8 cellular contexts compared by ENCODE assay signal in genomic region chr5:52788505-52788821, GRCh38. TPM values are rescaled to one million over a fixed set of nuclear protein-coding genes. Genes with fewer than 3 reads are reported as not detected.
A peak's percentile ranks its signal among the peaks of the same experiment; 100 is the strongest.
DNase-seq lines count a peak whose midpoint lies in the region; ATAC-seq, FAIRE-seq and TF ChIP-seq lines count a peak whose summit lies in the region.

No MANE protein-coding gene starts in this region.

- no TSS peak for BruUV-seq in GM12878 (replicated peaks; lab: Mats Ljungman, UMichigan)

- H3K27ac ChIP-seq in GM12878 (ENCODE audit: control insufficient read depth, insufficient read depth) (no peak overlapping the region), right lobe of liver (peak overlapping the region; percentile 88 to 95 (median 92)), thyroid gland (peak overlapping the region; percentile 82 to 94 (median 91))

- H2AFZ ChIP-seq in GM12878 (ENCODE audit: control insufficient read depth, low read depth, low read length): no peak overlapping the region

- H3K4me2 ChIP-seq in GM12878 (ENCODE audit: control insufficient read depth, insufficient read depth): peak overlapping the region; percentile 96

- SMC1A ChIA-PET in GM12878 (lab: Charles Lee; ENCODE audit: uncharacterized antibody, unreplicated experiment): interaction anchor here (0.8 to 3.5 kb wide), 3 partner anchors 10 to 13 kb away, joined by 3 to 9 read pairs (median 4); no protein-coding TSS in a partner anchor

- intact Hi-C loops in GM12878 (cut with micrococcal nuclease; ENCODE audit: unreplicated experiment): loop anchor here (5.0 kb wide), 1 partner anchor 309 kb away; no protein-coding TSS in a partner anchor
- intact Hi-C loops in right lobe of liver (cut with DNase I): loop anchor here (10.0 kb wide), 2 partner anchors 106 to 126 kb away; no protein-coding TSS in a partner anchor
- intact Hi-C loops in thyroid gland (cut with DNase I): loop anchor here (2.0 to 10.0 kb wide), 2 partner anchors 76 to 128 kb away; no protein-coding TSS in a partner anchor

- RAD21 ChIA-PET in GM12878 (lab: Charles Lee; ENCODE audit: unreplicated experiment): interaction anchor here (1.0 kb wide), 1 partner anchor 11 kb away, joined by 6 read pairs; no protein-coding TSS in a partner anchor

- no peak for TF ChIP-seq CTCF in GM12878 (IDR thresholded peaks at IDR 0.05 in 2 of 3, conservative IDR thresholded peaks at IDR 0.05 in 1 of 3; ENCODE audit: control insufficient read depth in 2 of 3, extremely low read depth in 1 of 3, insufficient read depth in 1 of 3, low read depth in 3 of 3, low read length in 3 of 3)
- no peak for TF ChIP-seq CTCF in right lobe of liver (IDR thresholded peaks at IDR 0.05)
- TF ChIP-seq CTCF in thyroid gland (IDR thresholded peaks at IDR 0.05): no peak

- peaks cover 7 to 11% of the 10 kb centered on the region in 2 experiments; a peak in 3 of 4 replicates for H3K27me3 ChIP-seq in GM12878 (replicated peaks in 1 of 2; ENCODE audit: control insufficient read depth in 2 of 2, insufficient read depth in 2 of 2, low read length in 1 of 2)
- H3K27me3 ChIP-seq in right lobe of liver: no peaks in the 10 kb centered on the region
- no peaks in the 10 kb centered on the region for H3K27me3 ChIP-seq in thyroid gland

- in situ Hi-C loops in GM12878 (cut with MboI): no loop called here

- WGBS in GM12878 (ENCODE audit: insufficient coverage, insufficient replicate concordance, low lambda C conversion rate, missing lambda C conversion rate): 29% methylated on average over 6 of the region's 7 CpGs
- 1% methylated on average over 7 of the region's 7 CpGs for WGBS in right lobe of liver (ENCODE audit: insufficient coverage, low coverage, low lambda C conversion rate, missing lambda C conversion rate)
- 4 to 7% methylated on average over 7 of the region's 7 CpGs for WGBS in thyroid gland, 2 donors

- no peak for TF ChIP-seq RAD21 in GM12878 (IDR thresholded peaks at IDR 0.05; ENCODE audit: insufficient read depth, low read depth, low read length)

- TF ChIP-seq EP300 in GM12878 (IDR thresholded peaks at IDR 0.05; ENCODE audit: borderline replicate concordance in 1 of 2, control insufficient read depth in 1 of 2, low read depth in 2 of 2, low read length in 2 of 2): no peak

- H3K4me3 ChIP-seq in GM12878 (peak overlapping the region; percentile 76; the same call in 1 of the 2 replicates), right lobe of liver (peak overlapping the region; percentile 58 to 67 (median 65)), thyroid gland (replicated peaks in 1 of 3) (peak overlapping the region; percentile 42 to 78 (median 66))

- peaks cover 19% of the 10 kb centered on the region for H3K4me1 Mint-ChIP-seq in activated CD4-positive, alpha-beta T cell treated with anti-CD3 and anti-CD28 coated beads, Interleukin-2, amount 10 ng/mL, durations not matched to agents 7 days and 5 days

- H3K9me3 ChIP-seq in GM12878 (replicated peaks; ENCODE audit: control insufficient read depth, insufficient read depth, low read length): no peaks in the 10 kb centered on the region
- H3K9me3 ChIP-seq in right lobe of liver: no peaks in the 10 kb centered on the region
- H3K9me3 ChIP-seq in thyroid gland: no peaks in the 10 kb centered on the region

- no peak overlapping the region for H3K27ac Mint-ChIP-seq in activated CD4-positive, alpha-beta T cell treated with anti-CD3 and anti-CD28 coated beads, Interleukin-2, amount 10 ng/mL, durations not matched to agents 7 days and 5 days

- H3K9me3 Mint-ChIP-seq in activated CD4-positive, alpha-beta T cell treated with anti-CD3 and anti-CD28 coated beads, Interleukin-2, amount 10 ng/mL, durations not matched to agents 7 days and 5 days: no peaks in the 10 kb centered on the region

- H3K79me2 ChIP-seq in GM12878 (ENCODE audit: control insufficient read depth, insufficient read depth, low read length): no peaks in the 10 kb centered on the region

- ATAC-seq in GM12878 (no peak), right lobe of liver (no peak), HG02642 (IDR thresholded peaks at IDR 0.05; ENCODE audit: poor library complexity, unreplicated experiment) (no peak)

- H3K36me3 ChIP-seq in GM12878 (ENCODE audit: control insufficient read depth in 2 of 2, insufficient read depth in 2 of 2, low read length in 1 of 2) (no peaks in the 10 kb centered on the region), right lobe of liver (no peaks in the 10 kb centered on the region), thyroid gland (no peaks in the 10 kb centered on the region)

- no peak overlapping the region for H3K9ac ChIP-seq in GM12878 (ENCODE audit: control insufficient read depth, insufficient read depth, low read length)

- no peaks in the 10 kb centered on the region for H4K20me1 ChIP-seq in GM12878 (ENCODE audit: control insufficient read depth, insufficient read depth)

- CTCF ChIA-PET in activated CD4-positive, alpha-beta T cell treated with anti-CD3 and anti-CD28 coated beads, Interleukin-2, amount 10 ng/mL, durations not matched to agents 7 days and 5 days (lab: Charles Lee): interaction anchor here (2.1 kb wide), 1 partner anchor 11 kb away, joined by 8 read pairs; no protein-coding TSS in a partner anchor
- CTCF ChIA-PET in GM12878 (lab: Yijun Ruan, JAX): interaction anchor here (0.6 to 1.7 kb wide), 3 partner anchors 34 to 129 kb away, joined by 3 to 5 read pairs (median 3); no protein-coding TSS in a partner anchor

- DNase-seq in activated CD4-positive, alpha-beta T cell treated with anti-CD3 and anti-CD28 coated beads, Interleukin-2, amount 10 ng/mL, durations not matched to agents 7 days and 5 days: no peak
- DNase-seq in activated CD4-positive, alpha-beta T cell treated with anti-CD3 and anti-CD28 coated beads for 48 hours: no peak
- no peak for DNase-seq in GM12878 (ENCODE audit: low read depth, low spot score)
- no peak for DNase-seq in right lobe of liver
- no peak for DNase-seq in thyroid gland
- no peak for DNase-seq in cortex of kidney (lab: John Stamatoyannopoulos, UW)
- no peak for DNase-seq in NCI-H187 (lab: John Stamatoyannopoulos, UW)

- no peak for FAIRE-seq in GM12878 (lab: Jason Lieb, UNC)

- peak overlapping the region; percentile 81 for H3K4me3 Mint-ChIP-seq in activated CD4-positive, alpha-beta T cell treated with anti-CD3 and anti-CD28 coated beads, Interleukin-2, amount 10 ng/mL, durations not matched to agents 7 days and 5 days

- H3K27me3 Mint-ChIP-seq in activated CD4-positive, alpha-beta T cell treated with anti-CD3 and anti-CD28 coated beads, Interleukin-2, amount 10 ng/mL, durations not matched to agents 7 days and 5 days: peaks cover 30% of the 10 kb centered on the region

- POLR2A ChIA-PET in activated CD4-positive, alpha-beta T cell treated with anti-CD3 and anti-CD28 coated beads, Interleukin-2, amount 10 ng/mL, durations not matched to agents 7 days and 5 days (lab: Charles Lee): no interaction called here
- POLR2A ChIA-PET in GM12878 (lab: Charles Lee): interaction anchor here (2.1 kb wide), 1 partner anchor 11 kb away, joined by 8 read pairs; no protein-coding TSS in a partner anchor

- peaks cover 3% of the 10 kb centered on the region for H3K36me3 Mint-ChIP-seq in activated CD4-positive, alpha-beta T cell treated with anti-CD3 and anti-CD28 coated beads, Interleukin-2, amount 10 ng/mL, durations not matched to agents 7 days and 5 days (ENCODE audit: low read depth)

- H3K4me1 ChIP-seq in GM12878 (ENCODE audit: control insufficient read depth, insufficient read depth, low read length) (no peaks in the 10 kb centered on the region; the same call in 1 of the 2 replicates), right lobe of liver (peaks cover 0 to 44% (median 15%) of the 10 kb centered on the region in 4 donors), thyroid gland (peaks cover 3 to 8% of the 10 kb centered on the region in 2 donors)

- TF ChIP-seq POLR2A in GM12878 (IDR thresholded peaks at IDR 0.05; ENCODE audit: low read depth, low read length) (no peak), right lobe of liver (IDR thresholded peaks at IDR 0.05) (no peak), thyroid gland (IDR thresholded peaks at IDR 0.05) (no peak)

RNA-seq across cellular contexts. Expression of gene ITGA1, which starts 0.7 kb away (rescaled TPM):
- 1 to 10 TPM; 2.6 to 3.2 TPM for total RNA-seq in activated CD4-positive, alpha-beta T cell treated with anti-CD3 and anti-CD28 coated beads, Interleukin-2, amount 10 ng/mL, durations not matched to agents 7 days and 5 days
- total RNA-seq in GM12878 (2013; cell fraction: nucleolus; rRNA removed): 1.2 and 1.4 TPM in 2 replicates
- 0.11 and 0.44 TPM in 2 replicates for total RNA-seq in GM12878 (2014; rRNA removed)
- total RNA-seq in GM12878 (2014; rRNA removed; fragmentation: Illumina TruSeq; extraction: Trizol): 0.22 and 0.37 TPM in 2 replicates
- total RNA-seq in GM12878 (2021): 0.26 and 0.40 TPM in 2 replicates
- polyA plus RNA-seq in GM12878 (2011; ENCODE audit: low read depth): 0.29 TPM
- polyA plus RNA-seq in GM12878 (2011; rRNA removed): 0.43 and 0.46 TPM in 2 replicates
- 0.08 and 0.16 TPM in 2 replicates for polyA plus RNA-seq in GM12878 (2011; cell fraction: cytosol; rRNA removed)
- polyA plus RNA-seq in GM12878 (2011; cell fraction: nucleus; rRNA removed): 0.61 and 0.78 TPM in 2 replicates
- 0.43 and 0.44 TPM in 2 replicates for polyA plus RNA-seq in GM12878 (2012)
- polyA plus RNA-seq in GM12878 (2014; fragmentation: Illumina TruSeq; extraction: Trizol): 0.08 and 0.28 TPM in 2 replicates
- under 1 TPM; 0.02 to 0.04 TPM for polyA plus RNA-seq in GM12878 (2014; fragmentation: Nextera tagmentation; extraction: Ambion mirVana)
- polyA plus RNA-seq in GM12878 (2014; rRNA removed): 0.03 and 0.05 TPM in 2 replicates
- under 1 TPM; 0.16 to 0.56 TPM for polyA plus RNA-seq in GM12878 (2016; fragmentation: Nextera tagmentation; extraction: Ambion mirVana)
- 1.0 and 1.7 TPM in 2 replicates for polyA minus RNA-seq in GM12878 (2011; rRNA and poly(A)+ RNA removed)
- polyA minus RNA-seq in GM12878 (2011; cell fraction: cytosol; rRNA and poly(A)+ RNA removed): 0.52 and 0.80 TPM in 2 replicates
- 0.60 and 1.7 TPM in 2 replicates for polyA minus RNA-seq in GM12878 (2011; cell fraction: nucleus; rRNA and poly(A)+ RNA removed)
- 100 to 1,000 TPM in 1 of 6 experiments, 10 to 100 TPM in 5; 66.5 to 116 (median 82.1) TPM for total RNA-seq in right lobe of liver
- 10 to 100 TPM; 38.7 to 85.9 (median 52.6) TPM for total RNA-seq in thyroid gland

RNA-seq across cellular contexts. Expression of gene PELO, which starts 0.7 kb away (rescaled TPM):
- 1 to 10 TPM; 7.8 to 9.3 TPM for total RNA-seq in activated CD4-positive, alpha-beta T cell treated with anti-CD3 and anti-CD28 coated beads, Interleukin-2, amount 10 ng/mL, durations not matched to agents 7 days and 5 days
- 9.8 and 9.9 TPM in 2 replicates for total RNA-seq in GM12878 (2013; cell fraction: nucleolus; rRNA removed)
- total RNA-seq in GM12878 (2014; rRNA removed): 9.4 and 9.9 TPM in 2 replicates
- 7.6 and 8.3 TPM in 2 replicates for total RNA-seq in GM12878 (2014; rRNA removed; fragmentation: Illumina TruSeq; extraction: Trizol)
- 7.7 and 9.8 TPM in 2 replicates for total RNA-seq in GM12878 (2021)
- polyA plus RNA-seq in GM12878 (2011; ENCODE audit: low read depth): 2.4 TPM
- 11.9 TPM in 2 replicates for polyA plus RNA-seq in GM12878 (2011; rRNA removed)
- polyA plus RNA-seq in GM12878 (2011; cell fraction: cytosol; rRNA removed): 10.6 and 11.6 TPM in 2 replicates
- polyA plus RNA-seq in GM12878 (2011; cell fraction: nucleus; rRNA removed): 7.3 and 8.9 TPM in 2 replicates
- 4.6 and 6.9 TPM in 2 replicates for polyA plus RNA-seq in GM12878 (2012)
- 5.0 and 5.6 TPM in 2 replicates for polyA plus RNA-seq in GM12878 (2014; fragmentation: Illumina TruSeq; extraction: Trizol)
- 1 to 10 TPM; 6.0 to 6.3 TPM for polyA plus RNA-seq in GM12878 (2014; fragmentation: Nextera tagmentation; extraction: Ambion mirVana)
- polyA plus RNA-seq in GM12878 (2014; rRNA removed): 7.3 and 7.8 TPM in 2 replicates
- 10 to 100 TPM in 1 of 2 experiments, 1 to 10 TPM in 1; 9.1 to 11.1 TPM for polyA plus RNA-seq in GM12878 (2016; fragmentation: Nextera tagmentation; extraction: Ambion mirVana)
- polyA minus RNA-seq in GM12878 (2011; rRNA and poly(A)+ RNA removed): 13.5 and 17.6 TPM in 2 replicates
- 5.3 and 6.5 TPM in 2 replicates for polyA minus RNA-seq in GM12878 (2011; cell fraction: cytosol; rRNA and poly(A)+ RNA removed)
- polyA minus RNA-seq in GM12878 (2011; cell fraction: nucleus; rRNA and poly(A)+ RNA removed): 15.6 and 21.6 TPM in 2 replicates
- 10 to 100 TPM; 14.6 to 24.6 (median 17.6) TPM for total RNA-seq in right lobe of liver
- total RNA-seq in thyroid gland: 10 to 100 TPM; 20.0 to 37.0 (median 23.3) TPM

Comparison
In these comparisons a context has a peak if more than half of its experiments do, and no peak if none do; other contexts are left out.
1. RNA of gene ITGA1, which starts 0.7 kb away (total RNA-seq): 66.5 to 116 TPM in right lobe of liver and 38.7 to 85.9 TPM in thyroid gland; 2.6 to 3.2 TPM in activated CD4-positive, alpha-beta T cell treated with anti-CD3 and anti-CD28 coated beads, Interleukin-2, amount 10 ng/mL, durations not matched to agents 7 days and 5 days and 0.11 to 1.4 TPM in GM12878; every median in the first group is over 4 times any median in the second.
2. Peak in every context shown above with its lines, with median percentiles within 50 percentile points of each other: H3K4me3 ChIP-seq.